ENCODE assay signal across 1 cellular context in genomic region chr10:102133373-102134195, GRCh38.
TF ChIP-seq lines count a peak whose summit lies in the region.

No MANE protein-coding gene starts in this region.

TF ChIP-seq in HepG2, 621 proteins besides CTCF, POLR2A, EP300 and RAD21 (continued from another document):
- TF ChIP-seq ZNF451 (CRISPR knock-in tag; IDR thresholded peaks at IDR 0.05) (no peak), ZNF430 (CRISPR knock-in tag; IDR thresholded peaks at IDR 0.05) (0 out of 2 replicates have a peak, but pooled peaks have one; percentile 2), ZNF350 (CRISPR knock-in tag; IDR thresholded peaks at IDR 0.05; ENCODE audit: borderline replicate concordance, low read depth) (no peak), HNRNPK (IDR thresholded peaks at IDR 0.05; ENCODE audit: low read depth, low read length, poor library complexity, severe bottlenecking) (no peak), AHDC1 (CRISPR knock-in tag; IDR thresholded peaks at IDR 0.05; ENCODE audit: borderline replicate concordance) (peak; percentile 36; the same call in 1 of the 2 replicates), ZNF263 (CRISPR knock-in tag; IDR thresholded peaks at IDR 0.05) (no peak), DBP (CRISPR knock-in tag; IDR thresholded peaks at IDR 0.05; ENCODE audit: not compliant biosample characterization) (no peak), SNAPC2 (CRISPR knock-in tag; IDR thresholded peaks at IDR 0.05) (no peak), ZNF138 (CRISPR knock-in tag; IDR thresholded peaks at IDR 0.05; ENCODE audit: low read depth) (no peak), FOXO1 (CRISPR knock-in tag; IDR thresholded peaks at IDR 0.05) (no peak), ZNF276 (CRISPR knock-in tag; IDR thresholded peaks at IDR 0.05; ENCODE audit: low read depth) (no peak), GABPB1 (CRISPR knock-in tag; IDR thresholded peaks at IDR 0.05) (no peak; the same call in none of the 2 replicates), MAFK (conservative IDR thresholded peaks at IDR 0.05 in 1 of 2, IDR thresholded peaks at IDR 0.05 in 1 of 2; ENCODE audit: low read length in 2 of 2) (no peak), CREM (IDR thresholded peaks at IDR 0.05) (no peak), CREM (CRISPR knock-in tag; IDR thresholded peaks at IDR 0.05) (no peak), RNF2 (conservative IDR thresholded peaks at IDR 0.05; ENCODE audit: low read depth) (0 out of 2 replicates have a peak, but pooled peaks have one; percentile 15), RNF219 (CRISPR knock-in tag; IDR thresholded peaks at IDR 0.05) (no peak), ZNF546 (CRISPR knock-in tag; conservative IDR thresholded peaks at IDR 0.05) (0 out of 2 replicates have a peak, but pooled peaks have one; percentile 32), SP1 (IDR thresholded peaks at IDR 0.05) (no peak), SP1 (CRISPR knock-in tag; IDR thresholded peaks at IDR 0.05) (no peak), E2F1 (CRISPR knock-in tag; IDR thresholded peaks at IDR 0.05) (no peak; the same call in 1 of the 2 replicates), KAT2B (IDR thresholded peaks at IDR 0.05; ENCODE audit: borderline replicate concordance, low read depth, low read length) (no peak), ZNF709 (CRISPR knock-in tag; IDR thresholded peaks at IDR 0.05) (no peak; the same call in 1 of the 2 replicates), TSC22D2 (CRISPR knock-in tag; IDR thresholded peaks at IDR 0.05; ENCODE audit: borderline replicate concordance) (no peak), ZNF225 (CRISPR knock-in tag; IDR thresholded peaks at IDR 0.05) (0 out of 2 replicates have a peak, but pooled peaks have one; percentile 10), PITX1 (CRISPR knock-in tag; IDR thresholded peaks at IDR 0.05) (no peak), ZNF597 (CRISPR knock-in tag; IDR thresholded peaks at IDR 0.05) (no peak), ZFY (CRISPR knock-in tag; IDR thresholded peaks at IDR 0.05) (no peak), ZZZ3 (CRISPR knock-in tag; IDR thresholded peaks at IDR 0.05; ENCODE audit: borderline replicate concordance) (no peak), SIN3B (IDR thresholded peaks at IDR 0.05; ENCODE audit: low read length) (no peak), SMARCC2 (IDR thresholded peaks at IDR 0.05) (no peak), ZNF24 (IDR thresholded peaks at IDR 0.05) (no peak), ZNF460 (CRISPR knock-in tag; IDR thresholded peaks at IDR 0.05; ENCODE audit: borderline replicate concordance) (no peak), ZNF740 (CRISPR knock-in tag; IDR thresholded peaks at IDR 0.05) (peak; percentile 93), ZNF878 (CRISPR knock-in tag; IDR thresholded peaks at IDR 0.05) (no peak), MAFG (CRISPR knock-in tag; IDR thresholded peaks at IDR 0.05) (no peak)
